In the genomic region with DNA sequence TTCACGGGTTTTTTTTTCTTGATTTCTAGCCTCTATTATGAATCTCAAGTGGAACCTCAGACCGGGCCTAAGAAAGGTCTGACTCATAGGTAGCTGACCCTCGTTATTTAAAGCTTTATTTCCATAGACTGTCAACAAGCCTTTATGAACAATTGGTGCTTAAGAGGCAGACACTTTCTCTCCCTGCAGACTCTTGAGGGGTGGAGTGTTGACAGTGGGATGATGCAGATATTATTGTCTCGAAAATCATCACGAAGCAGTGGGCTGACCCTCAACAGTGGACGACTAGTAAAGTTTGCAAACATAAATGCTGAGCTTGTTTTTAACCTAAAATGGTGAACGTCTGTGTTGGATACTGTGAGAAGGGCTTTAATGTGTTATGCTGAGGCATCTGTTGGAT, we compare ENCODE assay signal across 1 cellular context.
TF ChIP-seq lines count a peak whose summit lies in the region.

No MANE protein-coding gene starts in this region.

TF ChIP-seq in HEK293, 187 proteins besides CTCF, POLR2A, EP300 and RAD21 (continued from another document):
- TF ChIP-seq PATZ1 (tag by site-specific recombination; IDR thresholded peaks at IDR 0.05) (no peak), ZNF121 (tag by site-specific recombination; IDR thresholded peaks at IDR 0.05) (no peak), ZBTB20 (tag by site-specific recombination; IDR thresholded peaks at IDR 0.05) (no peak), ZNF792 (tag by site-specific recombination; IDR thresholded peaks at IDR 0.05) (no peak), INSM2 (tag by site-specific recombination; IDR thresholded peaks at IDR 0.05) (0 out of 2 replicates have a peak, but pooled peaks have one; percentile 7), ZNF10 (tag by site-specific recombination; IDR thresholded peaks at IDR 0.05) (peak; percentile 96), ZNF274 (IDR thresholded peaks at IDR 0.05; ENCODE audit: low read length) (no peak), ZNF274 (tag by site-specific recombination; IDR thresholded peaks at IDR 0.05; ENCODE audit: borderline replicate concordance) (no peak), ZNF660 (tag by site-specific recombination; IDR thresholded peaks at IDR 0.05) (no peak), PRDM6 (tag by site-specific recombination; IDR thresholded peaks at IDR 0.05) (peak; percentile 29; the same call in 1 of the 2 replicates), ZNF707 (tag by site-specific recombination; IDR thresholded peaks at IDR 0.05) (no peak), ZNF830 (tag by site-specific recombination; IDR thresholded peaks at IDR 0.05; ENCODE audit: low read depth) (no peak), BCL11A (tag by site-specific recombination; IDR thresholded peaks at IDR 0.05; ENCODE audit: low read depth) (0 out of 2 replicates have a peak, but pooled peaks have one; percentile 46), ZNF140 (tag by site-specific recombination; IDR thresholded peaks at IDR 0.05) (no peak), IKZF3 (tag by site-specific recombination; IDR thresholded peaks at IDR 0.05) (no peak), ZNF600 (tag by site-specific recombination; IDR thresholded peaks at IDR 0.05) (0 out of 2 replicates have a peak, but pooled peaks have one; percentile 26), ZSCAN23 (tag by site-specific recombination; IDR thresholded peaks at IDR 0.05) (no peak), ZNF843 (tag by site-specific recombination; IDR thresholded peaks at IDR 0.05) (no peak), ZNF211 (tag by site-specific recombination; IDR thresholded peaks at IDR 0.05; ENCODE audit: low read depth) (no peak), ZNF426 (tag by site-specific recombination; IDR thresholded peaks at IDR 0.05) (no peak; the same call in 1 of the 2 replicates), OSR2 (tag by site-specific recombination; IDR thresholded peaks at IDR 0.05) (peak; percentile 7; the same call in 1 of the 2 replicates), ZNF837 (tag by site-specific recombination; IDR thresholded peaks at IDR 0.05) (no peak), ZNF747 (tag by site-specific recombination; IDR thresholded peaks at IDR 0.05) (no peak), SCRT2 (tag by site-specific recombination; IDR thresholded peaks at IDR 0.05) (0 out of 2 replicates have a peak, but pooled peaks have one; percentile 16), ZNF37A (tag by site-specific recombination; IDR thresholded peaks at IDR 0.05) (no peak), ZNF473 (tag by site-specific recombination; IDR thresholded peaks at IDR 0.05) (no peak), ZBTB21 (tag by site-specific recombination; IDR thresholded peaks at IDR 0.05) (no peak), ZNF560 (tag by site-specific recombination; IDR thresholded peaks at IDR 0.05; ENCODE audit: borderline replicate concordance) (no peak), ZBTB1 (tag by site-specific recombination; IDR thresholded peaks at IDR 0.05) (no peak), ZIC2 (tag by site-specific recombination; IDR thresholded peaks at IDR 0.05) (no peak), SP7 (tag by site-specific recombination; IDR thresholded peaks at IDR 0.05) (no peak; the same call in 1 of the 2 replicates), MZF1 (tag by site-specific recombination; IDR thresholded peaks at IDR 0.05; ENCODE audit: borderline replicate concordance) (no peak), KLF7 (tag by site-specific recombination; IDR thresholded peaks at IDR 0.05; ENCODE audit: borderline replicate concordance) (no peak), KLF1 (tag by site-specific recombination; IDR thresholded peaks at IDR 0.05) (no peak), GLIS2 (tag by site-specific recombination; IDR thresholded peaks at IDR 0.05) (no peak), ZNF112 (tag by site-specific recombination; IDR thresholded peaks at IDR 0.05) (no peak), HOXD13 (CRISPR knock-in tag; IDR thresholded peaks at IDR 0.05; ENCODE audit: borderline replicate concordance) (no peak)
- TF ChIP-seq, protein P1, sequence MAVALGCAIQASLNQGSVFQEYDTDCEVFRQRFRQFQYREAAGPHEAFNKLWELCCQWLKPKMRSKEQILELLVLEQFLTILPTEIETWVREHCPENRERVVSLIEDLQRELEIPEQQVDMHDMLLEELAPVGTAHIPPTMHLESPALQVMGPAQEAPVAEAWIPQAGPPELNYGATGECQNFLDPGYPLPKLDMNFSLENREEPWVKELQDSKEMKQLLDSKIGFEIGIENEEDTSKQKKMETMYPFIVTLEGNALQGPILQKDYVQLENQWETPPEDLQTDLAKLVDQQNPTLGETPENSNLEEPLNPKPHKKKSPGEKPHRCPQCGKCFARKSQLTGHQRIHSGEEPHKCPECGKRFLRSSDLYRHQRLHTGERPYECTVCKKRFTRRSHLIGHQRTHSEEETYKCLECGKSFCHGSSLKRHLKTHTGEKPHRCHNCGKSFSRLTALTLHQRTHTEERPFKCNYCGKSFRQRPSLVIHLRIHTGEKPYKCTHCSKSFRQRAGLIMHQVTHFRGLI (tag by site-specific recombination; IDR thresholded peaks at IDR 0.05): no peak
- TF ChIP-seq, protein P2, sequence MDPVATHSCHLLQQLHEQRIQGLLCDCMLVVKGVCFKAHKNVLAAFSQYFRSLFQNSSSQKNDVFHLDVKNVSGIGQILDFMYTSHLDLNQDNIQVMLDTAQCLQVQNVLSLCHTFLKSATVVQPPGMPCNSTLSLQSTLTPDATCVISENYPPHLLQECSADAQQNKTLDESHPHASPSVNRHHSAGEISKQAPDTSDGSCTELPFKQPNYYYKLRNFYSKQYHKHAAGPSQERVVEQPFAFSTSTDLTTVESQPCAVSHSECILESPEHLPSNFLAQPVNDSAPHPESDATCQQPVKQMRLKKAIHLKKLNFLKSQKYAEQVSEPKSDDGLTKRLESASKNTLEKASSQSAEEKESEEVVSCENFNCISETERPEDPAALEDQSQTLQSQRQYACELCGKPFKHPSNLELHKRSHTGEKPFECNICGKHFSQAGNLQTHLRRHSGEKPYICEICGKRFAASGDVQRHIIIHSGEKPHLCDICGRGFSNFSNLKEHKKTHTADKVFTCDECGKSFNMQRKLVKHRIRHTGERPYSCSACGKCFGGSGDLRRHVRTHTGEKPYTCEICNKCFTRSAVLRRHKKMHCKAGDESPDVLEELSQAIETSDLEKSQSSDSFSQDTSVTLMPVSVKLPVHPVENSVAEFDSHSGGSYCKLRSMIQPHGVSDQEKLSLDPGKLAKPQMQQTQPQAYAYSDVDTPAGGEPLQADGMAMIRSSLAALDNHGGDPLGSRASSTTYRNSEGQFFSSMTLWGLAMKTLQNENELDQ (tag by site-specific recombination; IDR thresholded peaks at IDR 0.05; ENCODE audit: low read depth): no peak
- TF ChIP-seq, protein P3, sequence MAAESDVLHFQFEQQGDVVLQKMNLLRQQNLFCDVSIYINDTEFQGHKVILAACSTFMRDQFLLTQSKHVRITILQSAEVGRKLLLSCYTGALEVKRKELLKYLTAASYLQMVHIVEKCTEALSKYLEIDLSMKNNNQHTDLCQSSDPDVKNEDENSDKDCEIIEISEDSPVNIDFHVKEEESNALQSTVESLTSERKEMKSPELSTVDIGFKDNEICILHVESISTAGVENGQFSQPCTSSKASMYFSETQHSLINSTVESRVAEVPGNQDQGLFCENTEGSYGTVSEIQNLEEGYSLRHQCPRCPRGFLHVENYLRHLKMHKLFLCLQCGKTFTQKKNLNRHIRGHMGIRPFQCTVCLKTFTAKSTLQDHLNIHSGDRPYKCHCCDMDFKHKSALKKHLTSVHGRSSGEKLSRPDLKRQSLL (tag by site-specific recombination; IDR thresholded peaks at IDR 0.05): no peak
- TF ChIP-seq, protein P4, sequence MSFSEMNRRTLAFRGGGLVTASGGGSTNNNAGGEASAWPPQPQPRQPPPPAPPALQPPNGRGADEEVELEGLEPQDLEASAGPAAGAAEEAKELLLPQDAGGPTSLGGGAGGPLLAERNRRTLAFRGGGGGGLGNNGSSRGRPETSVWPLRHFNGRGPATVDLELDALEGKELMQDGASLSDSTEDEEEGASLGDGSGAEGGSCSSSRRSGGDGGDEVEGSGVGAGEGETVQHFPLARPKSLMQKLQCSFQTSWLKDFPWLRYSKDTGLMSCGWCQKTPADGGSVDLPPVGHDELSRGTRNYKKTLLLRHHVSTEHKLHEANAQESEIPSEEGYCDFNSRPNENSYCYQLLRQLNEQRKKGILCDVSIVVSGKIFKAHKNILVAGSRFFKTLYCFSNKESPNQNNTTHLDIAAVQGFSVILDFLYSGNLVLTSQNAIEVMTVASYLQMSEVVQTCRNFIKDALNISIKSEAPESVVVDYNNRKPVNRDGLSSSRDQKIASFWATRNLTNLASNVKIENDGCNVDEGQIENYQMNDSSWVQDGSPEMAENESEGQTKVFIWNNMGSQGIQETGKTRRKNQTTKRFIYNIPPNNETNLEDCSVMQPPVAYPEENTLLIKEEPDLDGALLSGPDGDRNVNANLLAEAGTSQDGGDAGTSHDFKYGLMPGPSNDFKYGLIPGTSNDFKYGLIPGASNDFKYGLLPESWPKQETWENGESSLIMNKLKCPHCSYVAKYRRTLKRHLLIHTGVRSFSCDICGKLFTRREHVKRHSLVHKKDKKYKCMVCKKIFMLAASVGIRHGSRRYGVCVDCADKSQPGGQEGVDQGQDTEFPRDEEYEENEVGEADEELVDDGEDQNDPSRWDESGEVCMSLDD (tag by site-specific recombination; IDR thresholded peaks at IDR 0.05): no peak
